ENCODE assay signal across 9 cellular contexts in genomic region chr2:96819101-96819875, GRCh38. TPM values are rescaled to one million over a fixed set of nuclear protein-coding genes. Genes with fewer than 3 reads are reported as not detected.
A peak's percentile ranks its signal among the peaks of the same experiment; 100 is the strongest.
DNase-seq lines count a peak whose midpoint lies in the region; ATAC-seq and TF ChIP-seq lines count a peak whose summit lies in the region.
"Had no signal": no experiment of that assay in that cellular context is flagged by ENCODE, and none has a peak within 500 bp of the region (broad histone marks: within the 10 kb centered on the region; RNA-seq: fewer than 3 reads in every experiment).

No MANE protein-coding gene starts in this region.

- H3K9ac ChIP-seq in Loucy (ENCODE audit: low read depth, low read length, poor library complexity, severe bottlenecking), result peak overlapping the region; percentile 71

- no peak overlapping the region for H2AFZ ChIP-seq in Loucy (ENCODE audit: low read length)

- CTCF ChIA-PET in Calu3 (lab: Charles Lee), result interaction anchor here (0.8 to 1.2 kb wide), 3 partner anchors 39 to 293 kb away, joined by 3 to 4 read pairs (median 3); partner anchors contain the start of genes ANKRD36, ANKRD39 and CNNM4

- peaks cover 11% of the 10 kb centered on the region; the same call in 1 of the 2 replicates for H3K36me3 ChIP-seq in Loucy (ENCODE audit: insufficient read depth, low read length)

- H3K4me3 Mint-ChIP-seq in Calu3 (ENCODE audit: low read depth, unreplicated experiment), result peak overlapping the region; percentile 77
- H3K4me3 Mint-ChIP-seq in central memory CD8-positive, alpha-beta T cell, result peak overlapping the region; percentile 83
- H3K4me3 Mint-ChIP-seq in naive B cell, result peak overlapping the region in 7 of 8 donors; percentile 9 to 89 (median 81)

- no peak overlapping the region for H3K27ac Mint-ChIP-seq in Calu3 (ENCODE audit: unreplicated experiment)
- H3K27ac Mint-ChIP-seq in central memory CD8-positive, alpha-beta T cell (ENCODE audit: low read depth), result peak overlapping the region; percentile 91
- no peak overlapping the region for H3K27ac Mint-ChIP-seq in naive B cell

- H3K4me3 ChIP-seq in Loucy (ENCODE audit: low read length, poor library complexity, severe bottlenecking), result peak overlapping the region; percentile 85

- H3K4me1 ChIP-seq in Loucy (ENCODE audit: insufficient read depth, low read length, poor library complexity, severe bottlenecking), result peaks cover 56% of the 10 kb centered on the region

- H3F3A ChIP-seq in Loucy (ENCODE audit: low read depth), result no peaks in the 10 kb centered on the region

- H3K9me3 Mint-ChIP-seq in Calu3 (ENCODE audit: low read depth, unreplicated experiment) (no peaks in the 10 kb centered on the region), naive B cell (no peaks in the 10 kb centered on the region)
- H3K9me3 Mint-ChIP-seq in central memory CD8-positive, alpha-beta T cell, result no peaks in the 10 kb centered on the region

- no peaks in the 10 kb centered on the region for H3K9me2 ChIP-seq in Loucy (replicated peaks; ENCODE audit: low read depth, low read length)

- no peaks in the 10 kb centered on the region for H3K9me3 ChIP-seq in Loucy (ENCODE audit: insufficient read depth, low read depth, low read length)

- no peaks in the 10 kb centered on the region for H3K27me3 Mint-ChIP-seq in Calu3 (ENCODE audit: unreplicated experiment)
- no peaks in the 10 kb centered on the region for H3K27me3 Mint-ChIP-seq in central memory CD8-positive, alpha-beta T cell
- no peaks in the 10 kb centered on the region for H3K27me3 Mint-ChIP-seq in naive B cell

- TF ChIP-seq CTCF in Calu3 (IDR thresholded peaks at IDR 0.05; ENCODE audit: unreplicated experiment) (no peak), Loucy (conservative IDR thresholded peaks at IDR 0.05; ENCODE audit: low read length) (no peak; the same call in 1 of the 2 replicates)

- H4K20me1 ChIP-seq in Loucy (ENCODE audit: insufficient read depth, low read length, poor library complexity, severe bottlenecking), result peaks cover 66% of the 10 kb centered on the region

- no TSS peak for BruUV-seq in Calu3 (replicated peaks; lab: Mats Ljungman, UMichigan)

- ATAC-seq in central memory CD8-positive, alpha-beta T cell (replicated peaks; ENCODE audit: extremely low read depth, poor library complexity, severe bottlenecking), result no peak
- no peak for ATAC-seq in naive B cell (ENCODE audit: low read depth in 2 of 2)
- no peak for ATAC-seq in GM21515 (IDR thresholded peaks at IDR 0.05; ENCODE audit: unreplicated experiment)
- ATAC-seq in GM21381 (IDR thresholded peaks at IDR 0.05; ENCODE audit: unreplicated experiment), result no peak

- H3K79me2 ChIP-seq in Loucy (ENCODE audit: insufficient read depth, low read length), result peaks cover 70% of the 10 kb centered on the region

- no peaks in the 10 kb centered on the region for H3K27me3 ChIP-seq in Loucy (ENCODE audit: insufficient read depth, low read length, poor library complexity, severe bottlenecking)

- H3K4me1 Mint-ChIP-seq in Calu3 (ENCODE audit: low read depth, unreplicated experiment), result peaks cover 43% of the 10 kb centered on the region
- H3K4me1 Mint-ChIP-seq in central memory CD8-positive, alpha-beta T cell, result peaks cover 44% of the 10 kb centered on the region
- H3K4me1 Mint-ChIP-seq in naive B cell, result peaks cover 46 to 57% (median 52%) of the 10 kb centered on the region in 3 donors

- DNase-seq in Calu3 (peak; percentile 62), naive B cell (no peak), SHP77 (lab: John Stamatoyannopoulos, UW) (no peak)
- DNase-seq in central memory CD8-positive, alpha-beta T cell (ENCODE audit: low spot score in 2 of 2), result no peak
- DNase-seq in activated CD8-positive, alpha-beta memory T cell treated with anti-CD3 and anti-CD28 coated beads, Interleukin-2, amount 50 U/mL, for 48 hours, result no peak
- DNase-seq: retina had no signal

- H3K36me3 Mint-ChIP-seq in Calu3 (ENCODE audit: insufficient read depth, unreplicated experiment) (peaks cover 54% of the 10 kb centered on the region), naive B cell (peaks cover 0 to 7% of the 10 kb centered on the region in 2 donors)
- peaks cover 20% of the 10 kb centered on the region for H3K36me3 Mint-ChIP-seq in central memory CD8-positive, alpha-beta T cell (ENCODE audit: insufficient read depth)

- intact Hi-C loops in Calu3 (cut with micrococcal nuclease; ENCODE audit: unreplicated experiment), result loop anchor here (5.0 to 10.0 kb wide), 3 partner anchors 57 to 264 kb away; partner anchors contain the start of genes CNNM4 and KANSL3

- peak overlapping the region; percentile 99 for H3K4me2 ChIP-seq in Loucy (ENCODE audit: low read depth, low read length, poor library complexity, severe bottlenecking)

RNA-seq across cellular contexts. Expression of gene CNNM3, which starts 3.2 kb away (rescaled TPM):
- 22.5 and 25.1 TPM in 2 replicates for total RNA-seq in Calu3 (2022)
- 10 to 100 TPM in 1 of 6 donors, 1 to 10 TPM in 5; 4.3 to 16.3 (median 6.1) TPM for polyA plus RNA-seq in naive B cell (ENCODE audit: low read depth in 6 of 6)

RNA-seq across cellular contexts. Expression of gene ANKRD23, which starts 24.5 kb away (rescaled TPM):
- total RNA-seq in Calu3 (2022), result 6.5 and 7.5 TPM in 2 replicates
- polyA plus RNA-seq in naive B cell (ENCODE audit: low read depth in 6 of 6), result 1 to 10 TPM in 3 of 6 donors, under 1 TPM in 1, not detected in 2; 0.44 to 1.4 (median 1.1) TPM

RNA-seq across cellular contexts. Expression of gene ANKRD39, which starts 38.5 kb away (rescaled TPM):
- total RNA-seq in Calu3 (2022), result 12.2 and 14.1 TPM in 2 replicates
- 10 to 100 TPM in 5 of 6 donors, 1 to 10 TPM in 1; 7.3 to 22.8 (median 20.0) TPM for polyA plus RNA-seq in naive B cell (ENCODE audit: low read depth in 6 of 6)

RNA-seq across cellular contexts. Expression of gene SEMA4C, which starts 50.6 kb away (rescaled TPM):
- total RNA-seq in Calu3 (2022), result 23.8 and 25.3 TPM in 2 replicates
- under 1 TPM in 1 of 6 donors, not detected in 5; 0.82 TPM for polyA plus RNA-seq in naive B cell (ENCODE audit: low read depth in 6 of 6)

RNA-seq across cellular contexts. Expression of gene CNNM4, which starts 58.6 kb away (rescaled TPM):
- 17.6 and 22.3 TPM in 2 replicates for total RNA-seq in Calu3 (2022)
- polyA plus RNA-seq in naive B cell (ENCODE audit: low read depth in 6 of 6), result 1 to 10 TPM in 5 of 6 donors, not detected in 1; 3.3 to 9.4 (median 6.3) TPM
